ENCODE assay signal across 7 cellular contexts in the genomic region with DNA sequence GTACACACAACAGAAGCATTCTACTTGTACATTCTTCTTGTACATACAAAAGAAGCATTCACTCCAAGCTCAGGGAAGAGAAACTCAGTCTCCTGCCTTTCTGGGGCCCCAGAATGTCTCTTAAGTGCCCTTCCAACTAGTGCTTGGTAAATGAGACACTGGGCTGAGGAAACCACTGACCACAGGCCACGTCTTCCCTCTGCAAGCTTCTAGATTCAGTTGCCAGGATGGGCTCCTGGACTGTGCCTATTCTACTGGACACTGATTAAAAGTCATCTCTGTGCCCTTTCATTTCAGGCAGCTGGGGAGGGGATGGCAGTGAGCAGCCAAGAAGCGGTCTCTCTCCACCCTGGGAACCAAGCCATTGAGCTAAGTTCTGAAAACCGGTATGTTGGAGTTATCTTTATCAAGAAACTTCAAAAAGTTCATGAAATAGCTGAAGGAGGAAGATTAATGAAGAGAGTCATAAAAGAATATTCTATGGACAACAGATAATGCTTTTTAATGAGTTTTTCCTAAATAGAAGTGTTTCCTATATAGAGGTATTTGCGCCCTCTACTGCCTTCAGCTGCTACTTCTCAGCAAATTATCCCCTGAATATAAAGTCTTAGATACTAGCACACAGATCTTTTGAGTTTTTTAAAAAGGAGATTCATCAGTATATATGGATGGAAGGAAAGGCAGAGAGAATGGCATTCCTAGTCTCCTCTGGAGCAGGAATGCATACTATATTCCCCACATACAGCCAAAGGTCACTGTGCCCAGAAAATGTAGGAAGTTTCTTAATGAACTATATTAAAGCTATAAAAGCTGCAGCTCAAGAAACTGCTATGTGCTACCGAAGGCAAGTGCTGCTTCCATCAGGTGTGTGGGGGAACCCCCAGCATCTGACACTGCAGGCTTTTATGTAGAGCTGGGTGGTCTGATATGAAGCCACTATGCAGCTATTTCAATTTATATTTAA. TPM values are rescaled to one million over a fixed set of nuclear protein-coding genes. Genes with fewer than 3 reads are reported as not detected.
DNase-seq lines count a peak whose midpoint lies in the region; ATAC-seq and TF ChIP-seq lines count a peak whose summit lies in the region.

No MANE protein-coding gene starts in this region.

- H2BK15ac ChIP-seq in mesenchymal stem cell (ENCODE audit: low read depth, poor library complexity, severe bottlenecking): no peak overlapping the region

- DNase-seq in DND-41 (no peak), brain microvascular endothelial cell (peak; percentile 48), mesenchymal stem cell (peak; percentile 49), NCI-H1417 (lab: John Stamatoyannopoulos, UW) (no peak), SK-N-DZ (ENCODE audit: low spot score) (no peak)
- no peak for DNase-seq in activated T-cell treated with anti-CD3 and anti-CD28 coated beads, Interleukin-2, amount 50 U/mL, for 1 hour

- H3K27ac ChIP-seq in DND-41 (ENCODE audit: low read length) (no peak overlapping the region), brain microvascular endothelial cell (no peak overlapping the region), mesenchymal stem cell (ENCODE audit: low read length, poor library complexity, severe bottlenecking) (no peak overlapping the region)

- no peak overlapping the region for H3K23ac ChIP-seq in mesenchymal stem cell (ENCODE audit: low read length in 2 of 2)

- H3K14ac ChIP-seq in mesenchymal stem cell (ENCODE audit: low read length in 2 of 2): no peak overlapping the region

- peak overlapping the region; percentile 38 to 57 for H2BK12ac ChIP-seq in mesenchymal stem cell (ENCODE audit: low read length in 2 of 2)

- H3K79me1 ChIP-seq in mesenchymal stem cell (replicated peaks; ENCODE audit: low read length, poor library complexity, severe bottlenecking): no peaks in the 10 kb centered on the region

- H3K9me3 ChIP-seq in DND-41 (ENCODE audit: insufficient read depth, low read length, severe bottlenecking): no peaks in the 10 kb centered on the region
- H3K9me3 ChIP-seq in mesenchymal stem cell (ENCODE audit: control insufficient read depth, low read length): no peaks in the 10 kb centered on the region

- no peak for TF ChIP-seq EP300 in Ishikawa (IDR thresholded peaks at IDR 0.05; ENCODE audit: borderline replicate concordance)

- 95% methylated on average over 4 of the region's 5 CpGs for WGBS in mesenchymal stem cell

- ATAC-seq in DND-41 (ENCODE audit: insufficient read depth, low read depth): peak; percentile 53; the same call in 1 of the 3 replicates

- H3K27me3 ChIP-seq in DND-41 (ENCODE audit: insufficient read depth, low read length, poor library complexity): no peaks in the 10 kb centered on the region
- no peaks in the 10 kb centered on the region for H3K27me3 ChIP-seq in brain microvascular endothelial cell (replicated peaks)
- H3K27me3 ChIP-seq in mesenchymal stem cell (ENCODE audit: control insufficient read depth in 1 of 2, insufficient read depth in 1 of 2, low read length in 2 of 2): no peaks in the 10 kb centered on the region

- H3K4me1 ChIP-seq in DND-41 (ENCODE audit: insufficient read depth, low read length) (no peaks in the 10 kb centered on the region), mesenchymal stem cell (ENCODE audit: control insufficient read depth, insufficient read depth, low read depth, low read length) (peaks cover 4% of the 10 kb centered on the region)

- H2AFZ ChIP-seq in DND-41 (ENCODE audit: low read depth, low read length) (no peak overlapping the region), mesenchymal stem cell (ENCODE audit: low read depth, low read length) (no peak overlapping the region)

- peak overlapping the region; percentile 19 for H4K8ac ChIP-seq in mesenchymal stem cell (ENCODE audit: low read length)

- H3K9ac ChIP-seq in DND-41 (ENCODE audit: low read depth, low read length): no peak overlapping the region
- peak overlapping the region; percentile 61 for H3K9ac ChIP-seq in mesenchymal stem cell (ENCODE audit: low read length)

- H3K4ac ChIP-seq in mesenchymal stem cell (ENCODE audit: low read depth in 1 of 2, low read length in 2 of 2): peak overlapping the region in 1 of 2 experiments; percentile 30

- peak; percentile 61 for TF ChIP-seq CTCF in DND-41 (IDR thresholded peaks at IDR 0.05; ENCODE audit: borderline replicate concordance, extremely low read depth, low read length, poor library complexity, severe bottlenecking)
- peak; percentile 63 for TF ChIP-seq CTCF in brain microvascular endothelial cell (IDR thresholded peaks at IDR 0.05; ENCODE audit: low read depth, low read length, missing control alignments)

- H3K36me3 ChIP-seq in DND-41 (ENCODE audit: insufficient read depth, low read length) (no peaks in the 10 kb centered on the region), brain microvascular endothelial cell (replicated peaks) (no peaks in the 10 kb centered on the region), mesenchymal stem cell (ENCODE audit: control insufficient read depth in 1 of 2, insufficient read depth in 2 of 2, low read depth in 1 of 2, low read length in 2 of 2) (no peaks in the 10 kb centered on the region)

- H4K91ac ChIP-seq in mesenchymal stem cell (ENCODE audit: low read length): no peak overlapping the region

- peak; percentile 87 for TF ChIP-seq RAD21 in Ishikawa (IDR thresholded peaks at IDR 0.05; ENCODE audit: low read depth)

- no peak overlapping the region for H2BK5ac ChIP-seq in mesenchymal stem cell (ENCODE audit: low read depth, low read length, poor library complexity, severe bottlenecking)

- H2AK5ac ChIP-seq in mesenchymal stem cell (ENCODE audit: low read length, severe bottlenecking): peak overlapping the region; percentile 73

- no peak overlapping the region for H3K18ac ChIP-seq in mesenchymal stem cell (ENCODE audit: low read depth in 1 of 2, low read length in 2 of 2)

- no peak overlapping the region for H3K4me2 ChIP-seq in DND-41 (ENCODE audit: insufficient read depth, low read length)
- H3K4me2 ChIP-seq in mesenchymal stem cell (ENCODE audit: low read length, poor library complexity, severe bottlenecking): no peak overlapping the region

- no peaks in the 10 kb centered on the region for H3K79me2 ChIP-seq in DND-41 (ENCODE audit: insufficient read depth, low read length)

- H2BK120ac ChIP-seq in mesenchymal stem cell (ENCODE audit: low read depth, low read length): no peak overlapping the region

- H3K4me3 ChIP-seq in DND-41 (ENCODE audit: low read depth in 1 of 2, low read length in 2 of 2) (no peak overlapping the region), brain microvascular endothelial cell (ENCODE audit: low read depth, low read length) (no peak overlapping the region), mesenchymal stem cell (ENCODE audit: insufficient read depth in 1 of 2, low read depth in 1 of 2, low read length in 2 of 2) (no peak overlapping the region)

- in situ Hi-C loops in brain microvascular endothelial cell (cut with HindIII; ENCODE audit: low pct_ligation_motif_present, low sequenced_read_pairs): no loop called here

- no peaks in the 10 kb centered on the region for H4K20me1 ChIP-seq in DND-41 (ENCODE audit: insufficient read depth, low read length)

TF ChIP-seq in Ishikawa, 13 proteins besides CTCF, POLR2A, EP300 and RAD21:
- TF ChIP-seq NFIC (IDR thresholded peaks at IDR 0.05) (no peak), EGR1 (IDR thresholded peaks at IDR 0.05) (no peak), CREB1 (IDR thresholded peaks at IDR 0.05; ENCODE audit: low read depth) (no peak), FOXM1 (IDR thresholded peaks at IDR 0.05; ENCODE audit: borderline replicate concordance, low read depth) (no peak)
- TF ChIP-seq, protein P1, sequence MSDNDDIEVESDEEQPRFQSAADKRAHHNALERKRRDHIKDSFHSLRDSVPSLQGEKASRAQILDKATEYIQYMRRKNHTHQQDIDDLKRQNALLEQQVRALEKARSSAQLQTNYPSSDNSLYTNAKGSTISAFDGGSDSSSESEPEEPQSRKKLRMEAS (IDR thresholded peaks at IDR 0.05): no peak
TF ChIP-seq in Ishikawa: peak in this region for 0.

RNA-seq across cellular contexts. Expression of a gene that starts 8.4 kb away (rescaled TPM):
- 0.03 TPM for polyA plus RNA-seq in mesenchymal stem cell (2013, experiment 1 of 2)
- polyA plus RNA-seq in mesenchymal stem cell (2013, experiment 2 of 2): not detected
- polyA plus RNA-seq in SK-N-DZ (2014; cell fraction: cytosol; rRNA removed): not detected in 2 replicates
- polyA plus RNA-seq in SK-N-DZ (2014; cell fraction: nucleus; rRNA removed): not detected in 2 replicates

RNA-seq across cellular contexts. Expression of a gene that starts 23.0 kb away (rescaled TPM):
- 26.8 TPM for polyA plus RNA-seq in mesenchymal stem cell (2013, experiment 1 of 2)
- 26.9 TPM for polyA plus RNA-seq in mesenchymal stem cell (2013, experiment 2 of 2)
- polyA plus RNA-seq in SK-N-DZ (2014; cell fraction: cytosol; rRNA removed): not detected in 2 replicates
- 0.12 TPM in 1 of 2 replicates, not detected in the other for polyA plus RNA-seq in SK-N-DZ (2014; cell fraction: nucleus; rRNA removed)

RNA-seq across cellular contexts. Expression of a gene that starts 41.6 kb away (rescaled TPM):
- 29.1 TPM for polyA plus RNA-seq in mesenchymal stem cell (2013, experiment 1 of 2)
- polyA plus RNA-seq in mesenchymal stem cell (2013, experiment 2 of 2): 30.3 TPM
- not detected in 2 replicates for polyA plus RNA-seq in SK-N-DZ (2014; cell fraction: cytosol; rRNA removed)
- polyA plus RNA-seq in SK-N-DZ (2014; cell fraction: nucleus; rRNA removed): not detected in 2 replicates

RNA-seq across cellular contexts. Expression of a gene that starts 44.9 kb away (rescaled TPM):
- polyA plus RNA-seq in mesenchymal stem cell (2013, experiment 1 of 2): 16.7 TPM
- polyA plus RNA-seq in mesenchymal stem cell (2013, experiment 2 of 2): 17.1 TPM
- polyA plus RNA-seq in SK-N-DZ (2014; cell fraction: cytosol; rRNA removed): 18.7 and 19.6 TPM in 2 replicates
- 9.8 and 13.9 TPM in 2 replicates for polyA plus RNA-seq in SK-N-DZ (2014; cell fraction: nucleus; rRNA removed)

Comparison
In these comparisons a context has a peak if more than half of its experiments do, and no peak if none do; other contexts are left out.
1. DNase-seq: peak in brain microvascular endothelial cell (single experiment) and mesenchymal stem cell (single experiment); none in DND-41 (single experiment), NCI-H1417 (0 of 3), activated T-cell treated with anti-CD3 and anti-CD28 coated beads, Interleukin-2, amount 50 U/mL, for 1 hour (single experiment) and SK-N-DZ (single experiment).